Comparison of ENCODE assay signal across 19 cellular contexts in the genomic region with DNA sequence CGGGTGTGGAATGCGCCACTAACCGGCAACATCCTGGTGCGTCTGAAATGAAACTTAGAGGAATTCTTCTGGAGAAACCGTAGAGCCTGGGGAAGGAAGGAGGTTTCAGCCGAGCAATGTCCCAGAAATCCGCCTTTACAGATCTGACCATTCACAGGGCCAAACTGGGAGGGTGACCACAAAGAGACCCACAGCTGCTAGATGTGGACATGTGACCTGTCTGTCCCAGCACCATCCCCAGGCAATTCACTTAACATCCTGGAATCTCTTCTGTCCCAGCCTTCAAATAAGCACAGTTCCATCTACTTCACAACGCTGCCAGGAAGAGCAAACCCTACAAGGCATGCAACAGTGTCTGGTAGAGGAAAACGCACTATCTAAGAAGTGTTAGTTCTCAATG. TPM values are rescaled to one million over a fixed set of nuclear protein-coding genes. Genes with fewer than 3 reads are reported as not detected.
DNase-seq lines count a peak whose midpoint lies in the region; ATAC-seq and TF ChIP-seq lines count a peak whose summit lies in the region.
"Had no signal": no experiment of that assay in that cellular context is flagged by ENCODE, and none has a peak within 500 bp of the region (broad histone marks: within the 10 kb centered on the region; RNA-seq: fewer than 3 reads in every experiment).

No MANE protein-coding gene starts in this region.

- WGBS in ovary, 3 donors = 83 to 89% (median 89%) methylated on average over 9 of the region's 9 CpGs

- H3K36me3 Mint-ChIP-seq in activated CD4-positive, alpha-beta T cell treated with anti-CD3 and anti-CD28 coated beads, Interleukin-2, amount 10 ng/mL, durations not matched to agents 24 days and 14 days (ENCODE audit: low read depth) = peaks cover 33% of the 10 kb centered on the region

- TF ChIP-seq EP300 in ovary (IDR thresholded peaks at IDR 0.05) = no peak

- CTCF ChIA-PET in OCI-LY7 (lab: Charles Lee; ENCODE audit: unreplicated experiment) = interaction anchor here (0.7 kb wide), 1 partner anchor 27 kb away, joined by 3 read pairs; no protein-coding TSS in a partner anchor

- no peaks in the 10 kb centered on the region for H3K27me3 ChIP-seq in osteoblast (ENCODE audit: insufficient read depth, low read length)
- H3K27me3 ChIP-seq in ovary = no peaks in the 10 kb centered on the region

- POLR2A ChIA-PET in OCI-LY7 (lab: Charles Lee) = no interaction called here

- H3K27me3 Mint-ChIP-seq in activated CD4-positive, alpha-beta T cell treated with anti-CD3 and anti-CD28 coated beads, Interleukin-2, amount 10 ng/mL, durations not matched to agents 24 days and 14 days = no peaks in the 10 kb centered on the region
- H3K27me3 Mint-ChIP-seq: CD4-positive, alpha-beta memory T cell had no signal

- H4K20me1 ChIP-seq in OCI-LY7 (ENCODE audit: insufficient read depth, low read length) (no peaks in the 10 kb centered on the region; the same call in 1 of the 2 replicates), osteoblast (ENCODE audit: insufficient read depth, low read length) (no peaks in the 10 kb centered on the region)

- BruUV-seq in OCI-LY7 (replicated peaks; lab: Mats Ljungman, UMichigan) = TSS peak; percentile 39

- no peaks in the 10 kb centered on the region for H3K9me3 ChIP-seq in OCI-LY7 (ENCODE audit: low read length)
- H3K9me3 ChIP-seq in osteoblast (ENCODE audit: low read depth, low read length) = no peaks in the 10 kb centered on the region
- H3K9me3 ChIP-seq in ovary = no peaks in the 10 kb centered on the region
- H3K9me3 ChIP-seq: A549 had no signal

- no peak for DNase-seq in activated CD4-positive, alpha-beta T cell treated with anti-CD3 and anti-CD28 coated beads, Interleukin-2, amount 10 ng/mL, durations not matched to agents 24 days and 14 days
- no peak for DNase-seq in activated CD4-positive, alpha-beta T cell treated with anti-CD3 and anti-CD28 coated beads for 1 hour
- DNase-seq in OCI-LY7 (ENCODE audit: low spot score) = no peak
- DNase-seq in epidermal melanocyte (ENCODE audit: insufficient read length, low spot score) = peak; percentile 73
- DNase-seq in osteoblast (ENCODE audit: insufficient read length, low spot score, missing footprints) = peak; percentile 66
- DNase-seq in ovary = no peak
- DNase-seq in NCI-H2029 (lab: John Stamatoyannopoulos, UW) = no peak
- DNase-seq: AML-193; CD4-positive, alpha-beta memory T cell; DMS153; DMS79 treated with DMSO at 0.1 percent for 48 hours; GF-D8; HCEC 1CT; IMR-90 had no signal

- H3K27ac ChIP-seq in OCI-LY7 (ENCODE audit: low read depth, low read length, poor library complexity, severe bottlenecking) (no peak overlapping the region), osteoblast (ENCODE audit: low read depth, low read length) (no peak overlapping the region), ovary (no peak overlapping the region)
- H3K27ac ChIP-seq: 22Rv1, A549, HL-60 had no signal

- no peak for ATAC-seq in HG02884 (IDR thresholded peaks at IDR 0.05; ENCODE audit: unreplicated experiment)
- ATAC-seq: A549 had no signal

- H3K9me3 Mint-ChIP-seq in activated CD4-positive, alpha-beta T cell treated with anti-CD3 and anti-CD28 coated beads, Interleukin-2, amount 10 ng/mL, durations not matched to agents 24 days and 14 days = no peaks in the 10 kb centered on the region
- H3K9me3 Mint-ChIP-seq: CD4-positive, alpha-beta memory T cell had no signal

- H3K4me1 ChIP-seq in OCI-LY7 (ENCODE audit: insufficient read depth, low read length, poor library complexity, severe bottlenecking) (peaks cover 37% of the 10 kb centered on the region), osteoblast (ENCODE audit: insufficient read depth, low read length) (no peaks in the 10 kb centered on the region), ovary (ENCODE audit: insufficient read depth) (no peaks in the 10 kb centered on the region)
- H3K4me1 ChIP-seq: A549 had no signal

- H3K36me3 ChIP-seq in OCI-LY7 (ENCODE audit: insufficient read depth, low read length) (peaks cover 96% of the 10 kb centered on the region), osteoblast (ENCODE audit: insufficient read depth, low read length) (peaks cover 38% of the 10 kb centered on the region), ovary (no peaks in the 10 kb centered on the region)

- H2AFZ ChIP-seq in OCI-LY7 (ENCODE audit: low read length) (no peak overlapping the region), osteoblast (ENCODE audit: low read length) (no peak overlapping the region)

- intact Hi-C loops in activated CD4-positive, alpha-beta T cell treated with anti-CD3 and anti-CD28 coated beads, Interleukin-2, amount 10 ng/mL, durations not matched to agents 24 days and 14 days (cut with micrococcal nuclease) = no loop called here
- intact Hi-C loops in OCI-LY7 (cut with micrococcal nuclease; ENCODE audit: unreplicated experiment) (no loop called here), ovary (cut with DNase I) (no loop called here)

- no peak overlapping the region for H3K4me3 Mint-ChIP-seq in activated CD4-positive, alpha-beta T cell treated with anti-CD3 and anti-CD28 coated beads, Interleukin-2, amount 10 ng/mL, durations not matched to agents 24 days and 14 days
- H3K4me3 Mint-ChIP-seq: CD14-positive monocyte; CD4-positive, alpha-beta memory T cell had no signal

- no peak overlapping the region for H3K4me3 ChIP-seq in OCI-LY7 (ENCODE audit: low read depth, low read length, poor library complexity, severe bottlenecking)
- no peak overlapping the region for H3K4me3 ChIP-seq in osteoblast (ENCODE audit: insufficient read depth, low read length)
- no peak overlapping the region for H3K4me3 ChIP-seq in ovary
- H3K4me3 ChIP-seq: A549 had no signal

- no peak for TF ChIP-seq POLR2A in ovary (IDR thresholded peaks at IDR 0.05)

- H3K79me2 ChIP-seq in OCI-LY7 (ENCODE audit: insufficient read depth, low read depth, low read length) = no peaks in the 10 kb centered on the region; the same call in 1 of the 2 replicates
- H3K79me2 ChIP-seq in osteoblast (ENCODE audit: insufficient read depth, low read length) = no peaks in the 10 kb centered on the region

- no peak overlapping the region for H3K4me2 ChIP-seq in OCI-LY7 (ENCODE audit: low read length)
- no peak overlapping the region for H3K4me2 ChIP-seq in osteoblast (ENCODE audit: insufficient read depth, low read length)
- H3K4me2 ChIP-seq: A549 had no signal

- H3K4me1 Mint-ChIP-seq in activated CD4-positive, alpha-beta T cell treated with anti-CD3 and anti-CD28 coated beads, Interleukin-2, amount 10 ng/mL, durations not matched to agents 24 days and 14 days = no peaks in the 10 kb centered on the region

- H3K27ac Mint-ChIP-seq in activated CD4-positive, alpha-beta T cell treated with anti-CD3 and anti-CD28 coated beads, Interleukin-2, amount 10 ng/mL, durations not matched to agents 24 days and 14 days = peak overlapping the region; percentile 6
- H3K27ac Mint-ChIP-seq: CD4-positive, alpha-beta memory T cell had no signal

- no peaks in the 10 kb centered on the region for H3K9me2 ChIP-seq in OCI-LY7 (ENCODE audit: insufficient read depth, low read length)

- TF ChIP-seq CTCF in OCI-LY7 (conservative IDR thresholded peaks at IDR 0.05; ENCODE audit: low read length) (no peak), osteoblast (IDR thresholded peaks at IDR 0.05; ENCODE audit: extremely low read depth, low read depth, low read length) (no peak), ovary (IDR thresholded peaks at IDR 0.05) (no peak)

RNA-seq across cellular contexts. Expression of gene MCAT, which starts 9.8 kb away (rescaled TPM):
- 20.9 and 24.3 TPM in 2 replicates for total RNA-seq in activated CD4-positive, alpha-beta T cell treated with anti-CD3 and anti-CD28 coated beads, Interleukin-2, amount 10 ng/mL, durations not matched to agents 24 days and 14 days
- total RNA-seq in OCI-LY7 (2014; rRNA removed; shearing (Covaris generic)) = 28.4 and 30.6 TPM in 2 replicates
- total RNA-seq in OCI-LY7 (2022) = 23.1 and 33.2 TPM in 2 replicates
- total RNA-seq in osteoblast = 12.7 and 21.4 TPM in 2 replicates
- total RNA-seq in ovary = 10 to 100 TPM; 14.6 to 34.0 (median 18.0) TPM
- polyA plus RNA-seq in ovary = 10 to 100 TPM in 1 of 2 donors, 1 to 10 TPM in 1; 7.5 to 13.6 TPM

RNA-seq across cellular contexts. Expression of gene TSPO, which starts 18.0 kb away (rescaled TPM):
- 126 and 138 TPM in 2 replicates for total RNA-seq in activated CD4-positive, alpha-beta T cell treated with anti-CD3 and anti-CD28 coated beads, Interleukin-2, amount 10 ng/mL, durations not matched to agents 24 days and 14 days
- total RNA-seq in OCI-LY7 (2014; rRNA removed; shearing (Covaris generic)) = 47.1 and 59.6 TPM in 2 replicates
- total RNA-seq in OCI-LY7 (2022) (55.5 and 69.9 TPM in 2 replicates), osteoblast (274 and 297 TPM in 2 replicates), ovary (100 to 1,000 TPM in 3 of 7 donors, 10 to 100 TPM in 4; 48.1 to 263 (median 79.1) TPM)
- polyA plus RNA-seq in ovary = 100 to 1,000 TPM in 1 of 2 donors, 1 to 10 TPM in 1; 1.3 to 115 TPM

RNA-seq across cellular contexts. Expression of gene BIK, which starts 22.9 kb away (rescaled TPM):
- 1.7 and 2.5 TPM in 2 replicates for total RNA-seq in activated CD4-positive, alpha-beta T cell treated with anti-CD3 and anti-CD28 coated beads, Interleukin-2, amount 10 ng/mL, durations not matched to agents 24 days and 14 days
- 104 and 143 TPM in 2 replicates for total RNA-seq in OCI-LY7 (2014; rRNA removed; shearing (Covaris generic))
- total RNA-seq in OCI-LY7 (2022) (67.6 and 88.4 TPM in 2 replicates), osteoblast (not detected in 2 replicates), ovary (10 to 100 TPM in 1 of 7 donors, 1 to 10 TPM in 1, under 1 TPM in 2, not detected in 3; 0.31 to 15.2 (median 1.00) TPM)
- under 1 TPM in 1 of 2 donors, not detected in 1; 0.34 TPM for polyA plus RNA-seq in ovary
- polyA plus RNA-seq: IMR-90 had no signal

RNA-seq across cellular contexts. Expression of gene TTLL1, which starts 44.2 kb away (rescaled TPM):
- total RNA-seq in activated CD4-positive, alpha-beta T cell treated with anti-CD3 and anti-CD28 coated beads, Interleukin-2, amount 10 ng/mL, durations not matched to agents 24 days and 14 days = 2.6 TPM in 2 replicates
- total RNA-seq in OCI-LY7 (2014; rRNA removed; shearing (Covaris generic)) = 5.5 and 5.8 TPM in 2 replicates
- total RNA-seq in OCI-LY7 (2022) (7.1 and 9.9 TPM in 2 replicates), osteoblast (15.9 and 20.0 TPM in 2 replicates), ovary (1 to 10 TPM; 1.3 to 10.0 (median 7.2) TPM)
- polyA plus RNA-seq in ovary = 10 to 100 TPM in 1 of 2 donors, 1 to 10 TPM in 1; 5.5 to 13.7 TPM

RNA-seq across cellular contexts. Expression of gene TTLL12, which starts 53.5 kb away (rescaled TPM):
- total RNA-seq in activated CD4-positive, alpha-beta T cell treated with anti-CD3 and anti-CD28 coated beads, Interleukin-2, amount 10 ng/mL, durations not matched to agents 24 days and 14 days = 118 TPM in 2 replicates
- total RNA-seq in OCI-LY7 (2014; rRNA removed; shearing (Covaris generic)) = 66.7 and 71.5 TPM in 2 replicates
- total RNA-seq in OCI-LY7 (2022) (62.6 and 66.5 TPM in 2 replicates), osteoblast (29.0 and 29.2 TPM in 2 replicates), ovary (10 to 100 TPM; 17.0 to 68.4 (median 43.6) TPM)
- polyA plus RNA-seq in ovary = 10 to 100 TPM in 1 of 2 donors, 1 to 10 TPM in 1; 5.8 to 27.9 TPM

Comparison
In these comparisons a context has a peak if more than half of its experiments do, and no peak if none do; other contexts are left out.
1. DNase-seq: peak in epidermal melanocyte (single experiment) and osteoblast (single experiment); none in activated CD4-positive, alpha-beta T cell treated with anti-CD3 and anti-CD28 coated beads, Interleukin-2, amount 10 ng/mL, durations not matched to agents 24 days and 14 days (single experiment), activated CD4-positive, alpha-beta T cell treated with anti-CD3 and anti-CD28 coated beads for 1 hour (single experiment), OCI-LY7 (single experiment), ovary (0 of 5) and NCI-H2029 (single experiment).
2. RNA of gene BIK, which starts 22.9 kb away (total RNA-seq): 67.6 to 143 TPM in OCI-LY7; 1.7 to 2.5 TPM in activated CD4-positive, alpha-beta T cell treated with anti-CD3 and anti-CD28 coated beads, Interleukin-2, amount 10 ng/mL, durations not matched to agents 24 days and 14 days, 0.31 to 15.2 TPM in ovary and not detected in osteoblast; every median in the first group is over 4 times any median in the second.